In the genomic region with DNA sequence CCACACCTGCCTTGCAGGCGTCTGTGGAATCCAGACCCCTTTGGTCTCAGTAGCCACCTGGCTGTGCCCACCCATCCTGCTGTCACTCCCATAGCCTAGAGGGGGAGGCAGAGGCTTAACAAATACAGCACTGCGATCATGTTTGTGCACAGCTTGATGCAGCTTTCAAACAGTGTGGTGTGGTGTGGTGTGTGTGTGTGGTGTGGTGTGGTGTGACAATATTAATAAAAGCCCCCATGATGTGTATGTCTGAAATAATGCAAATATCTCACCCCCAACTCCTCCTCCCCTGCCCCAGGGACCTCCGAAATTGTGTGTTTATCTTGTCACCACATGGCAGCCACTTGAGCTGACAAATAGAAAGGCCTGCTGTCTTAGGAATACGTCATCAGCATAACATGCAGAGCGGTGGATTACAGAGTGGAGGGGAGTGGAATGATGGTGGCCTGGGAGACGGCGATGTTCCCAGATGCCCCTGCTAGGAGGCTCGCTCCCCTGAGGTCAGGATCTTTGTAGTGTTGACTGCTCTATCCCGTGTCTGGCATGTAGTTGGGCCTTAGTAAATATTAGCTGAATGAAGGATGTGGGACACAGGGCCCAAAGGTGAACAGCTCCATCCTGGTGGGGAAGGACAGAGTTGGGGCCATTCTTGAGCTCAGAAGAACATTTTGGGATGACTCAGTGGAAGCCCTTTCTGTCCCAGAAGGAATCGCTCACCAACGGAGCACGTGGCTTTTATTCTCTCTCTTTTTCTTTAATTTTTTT, we compare ENCODE assay signal across 1 cellular context.
TF ChIP-seq lines count a peak whose summit lies in the region.

No MANE protein-coding gene starts in this region.

TF ChIP-seq in HEK293, 187 proteins besides CTCF, POLR2A, EP300 and RAD21 (continued from another document and continues in another):
- TF ChIP-seq PATZ1 (tag by site-specific recombination; IDR thresholded peaks at IDR 0.05) (peak; percentile 91), OSR2 (tag by site-specific recombination; IDR thresholded peaks at IDR 0.05) (peak; percentile 57; the same call in 1 of the 2 replicates), IKZF3 (tag by site-specific recombination; IDR thresholded peaks at IDR 0.05) (peak; percentile 88), ZNF354C (tag by site-specific recombination; IDR thresholded peaks at IDR 0.05; ENCODE audit: borderline replicate concordance, low read depth) (no peak), ZNF398 (tag by site-specific recombination; IDR thresholded peaks at IDR 0.05) (peak; percentile 48; the same call in 1 of the 2 replicates), ZNF548 (tag by site-specific recombination; IDR thresholded peaks at IDR 0.05) (no peak), ZNF394 (tag by site-specific recombination; IDR thresholded peaks at IDR 0.05; ENCODE audit: borderline replicate concordance) (0 out of 2 replicates have a peak, but pooled peaks have one; percentile 34), KLF16 (tag by site-specific recombination; IDR thresholded peaks at IDR 0.05) (peak; percentile 41; the same call in 1 of the 2 replicates), ZBTB48 (tag by site-specific recombination; IDR thresholded peaks at IDR 0.05) (peak; percentile 55; the same call in 1 of the 2 replicates), ZSCAN30 (tag by site-specific recombination; IDR thresholded peaks at IDR 0.05) (0 out of 2 replicates have a peak, but pooled peaks have one; percentile 45), ZNF366 (tag by site-specific recombination; conservative IDR thresholded peaks at IDR 0.05) (peak; percentile 90), ZBTB26 (tag by site-specific recombination; optimal IDR thresholded peaks at IDR 0.05) (peak; percentile 15), ZNF24 (tag by site-specific recombination; IDR thresholded peaks at IDR 0.05) (0 out of 2 replicates have a peak, but pooled peaks have one; percentile 32), WT1 (tag by site-specific recombination; IDR thresholded peaks at IDR 0.05) (peak; percentile 85), ZNF133 (tag by site-specific recombination; IDR thresholded peaks at IDR 0.05) (no peak), ZNF600 (tag by site-specific recombination; IDR thresholded peaks at IDR 0.05) (peak; percentile 92), ZNF335 (tag by site-specific recombination; conservative IDR thresholded peaks at IDR 0.05) (peak; percentile 48), ZNF18 (tag by site-specific recombination; IDR thresholded peaks at IDR 0.05) (peak; percentile 69; the same call in 1 of the 2 replicates), ZNF704 (tag by site-specific recombination; IDR thresholded peaks at IDR 0.05) (no peak), ATF2 (tag by site-specific recombination; IDR thresholded peaks at IDR 0.05; ENCODE audit: low read depth) (peak; percentile 99), KLF10 (tag by site-specific recombination; IDR thresholded peaks at IDR 0.05) (peak; percentile 86), ZNF561 (tag by site-specific recombination; IDR thresholded peaks at IDR 0.05; ENCODE audit: borderline replicate concordance) (peak; percentile 77), ZNF324 (tag by site-specific recombination; IDR thresholded peaks at IDR 0.05) (peak; percentile 70; the same call in 1 of the 2 replicates), HOXA7 (CRISPR knock-in tag; IDR thresholded peaks at IDR 0.05; ENCODE audit: borderline replicate concordance) (no peak), ZNF362 (tag by site-specific recombination; IDR thresholded peaks at IDR 0.05) (peak; percentile 95), ZFP69B (tag by site-specific recombination; IDR thresholded peaks at IDR 0.05) (no peak), ZBTB8A (tag by site-specific recombination; IDR thresholded peaks at IDR 0.05) (0 out of 2 replicates have a peak, but pooled peaks have one; percentile 4)
- TF ChIP-seq, protein P1, sequence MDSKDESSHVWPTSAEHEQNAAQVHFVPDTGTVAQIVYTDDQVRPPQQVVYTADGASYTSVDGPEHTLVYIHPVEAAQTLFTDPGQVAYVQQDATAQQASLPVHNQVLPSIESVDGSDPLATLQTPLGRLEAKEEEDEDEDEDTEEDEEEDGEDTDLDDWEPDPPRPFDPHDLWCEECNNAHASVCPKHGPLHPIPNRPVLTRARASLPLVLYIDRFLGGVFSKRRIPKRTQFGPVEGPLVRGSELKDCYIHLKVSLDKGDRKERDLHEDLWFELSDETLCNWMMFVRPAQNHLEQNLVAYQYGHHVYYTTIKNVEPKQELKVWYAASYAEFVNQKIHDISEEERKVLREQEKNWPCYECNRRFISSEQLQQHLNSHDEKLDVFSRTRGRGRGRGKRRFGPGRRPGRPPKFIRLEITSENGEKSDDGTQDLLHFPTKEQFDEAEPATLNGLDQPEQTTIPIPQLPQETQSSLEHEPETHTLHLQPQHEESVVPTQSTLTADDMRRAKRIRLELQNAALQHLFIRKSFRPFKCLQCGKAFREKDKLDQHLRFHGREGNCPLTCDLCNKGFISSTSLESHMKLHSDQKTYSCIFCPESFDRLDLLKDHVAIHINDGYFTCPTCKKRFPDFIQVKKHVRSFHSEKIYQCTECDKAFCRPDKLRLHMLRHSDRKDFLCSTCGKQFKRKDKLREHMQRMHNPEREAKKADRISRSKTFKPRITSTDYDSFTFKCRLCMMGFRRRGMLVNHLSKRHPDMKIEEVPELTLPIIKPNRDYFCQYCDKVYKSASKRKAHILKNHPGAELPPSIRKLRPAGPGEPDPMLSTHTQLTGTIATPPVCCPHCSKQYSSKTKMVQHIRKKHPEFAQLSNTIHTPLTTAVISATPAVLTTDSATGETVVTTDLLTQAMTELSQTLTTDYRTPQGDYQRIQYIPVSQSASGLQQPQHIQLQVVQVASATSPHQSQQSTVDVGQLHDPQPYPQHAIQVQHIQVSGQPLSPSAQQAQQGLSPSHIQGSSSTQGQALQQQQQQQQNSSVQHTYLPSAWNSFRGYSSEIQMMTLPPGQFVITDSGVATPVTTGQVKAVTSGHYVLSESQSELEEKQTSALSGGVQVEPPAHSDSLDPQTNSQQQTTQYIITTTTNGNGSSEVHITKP (tag by site-specific recombination; IDR thresholded peaks at IDR 0.05), result peak; percentile 94
- TF ChIP-seq, protein P2, sequence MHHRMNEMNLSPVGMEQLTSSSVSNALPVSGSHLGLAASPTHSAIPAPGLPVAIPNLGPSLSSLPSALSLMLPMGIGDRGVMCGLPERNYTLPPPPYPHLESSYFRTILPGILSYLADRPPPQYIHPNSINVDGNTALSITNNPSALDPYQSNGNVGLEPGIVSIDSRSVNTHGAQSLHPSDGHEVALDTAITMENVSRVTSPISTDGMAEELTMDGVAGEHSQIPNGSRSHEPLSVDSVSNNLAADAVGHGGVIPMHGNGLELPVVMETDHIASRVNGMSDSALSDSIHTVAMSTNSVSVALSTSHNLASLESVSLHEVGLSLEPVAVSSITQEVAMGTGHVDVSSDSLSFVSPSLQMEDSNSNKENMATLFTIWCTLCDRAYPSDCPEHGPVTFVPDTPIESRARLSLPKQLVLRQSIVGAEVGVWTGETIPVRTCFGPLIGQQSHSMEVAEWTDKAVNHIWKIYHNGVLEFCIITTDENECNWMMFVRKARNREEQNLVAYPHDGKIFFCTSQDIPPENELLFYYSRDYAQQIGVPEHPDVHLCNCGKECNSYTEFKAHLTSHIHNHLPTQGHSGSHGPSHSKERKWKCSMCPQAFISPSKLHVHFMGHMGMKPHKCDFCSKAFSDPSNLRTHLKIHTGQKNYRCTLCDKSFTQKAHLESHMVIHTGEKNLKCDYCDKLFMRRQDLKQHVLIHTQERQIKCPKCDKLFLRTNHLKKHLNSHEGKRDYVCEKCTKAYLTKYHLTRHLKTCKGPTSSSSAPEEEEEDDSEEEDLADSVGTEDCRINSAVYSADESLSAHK (tag by site-specific recombination; IDR thresholded peaks at IDR 0.05), result 0 out of 2 replicates have a peak, but pooled peaks have one; percentile 28
- TF ChIP-seq, protein P3, sequence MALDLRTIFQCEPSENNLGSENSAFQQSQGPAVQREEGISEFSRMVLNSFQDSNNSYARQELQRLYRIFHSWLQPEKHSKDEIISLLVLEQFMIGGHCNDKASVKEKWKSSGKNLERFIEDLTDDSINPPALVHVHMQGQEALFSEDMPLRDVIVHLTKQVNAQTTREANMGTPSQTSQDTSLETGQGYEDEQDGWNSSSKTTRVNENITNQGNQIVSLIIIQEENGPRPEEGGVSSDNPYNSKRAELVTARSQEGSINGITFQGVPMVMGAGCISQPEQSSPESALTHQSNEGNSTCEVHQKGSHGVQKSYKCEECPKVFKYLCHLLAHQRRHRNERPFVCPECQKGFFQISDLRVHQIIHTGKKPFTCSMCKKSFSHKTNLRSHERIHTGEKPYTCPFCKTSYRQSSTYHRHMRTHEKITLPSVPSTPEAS (tag by site-specific recombination; IDR thresholded peaks at IDR 0.05), result peak; percentile 40
